Comparison of ENCODE assay signal across 8 cellular contexts in genomic region chrX:68432648-68433047, GRCh38. TPM values are rescaled to one million over a fixed set of nuclear protein-coding genes. Genes with fewer than 3 reads are reported as not detected.
DNase-seq lines count a peak whose midpoint lies in the region; ATAC-seq and TF ChIP-seq lines count a peak whose summit lies in the region.

No MANE protein-coding gene starts in this region.

- POLR2A ChIA-PET in activated B cell treated with CpG ODN at 0.5 μM for 24 hours (lab: Charles Lee): no interaction called here

- ATAC-seq in activated B cell treated with CpG ODN at 0.5 μM for 24 hours (ENCODE audit: low read depth): no peak
- ATAC-seq in left ventricle myocardium superior: peak; percentile 27
- no peak for ATAC-seq in GM18511 (IDR thresholded peaks at IDR 0.05; ENCODE audit: unreplicated experiment)
- ATAC-seq in GM21723 (IDR thresholded peaks at IDR 0.05; ENCODE audit: unreplicated experiment): no peak

- in situ Hi-C loops in HAP-1 (cut with MboI; ENCODE audit: low sequenced_read_pairs): no loop called here

- DNase-seq in HAP-1 (ENCODE audit: low spot score in 2 of 2): no peak
- DNase-seq in activated B cell treated with CpG ODN at 0.5 μM for 24 hours: no peak
- DNase-seq in left ventricle myocardium superior: no peak
- DNase-seq in sigmoid colon: no peak
- DNase-seq in NCI-H748 treated with DMSO at 0.1 percent for 48 hours (lab: John Stamatoyannopoulos, UW): no peak
- no peak for DNase-seq in GOT3 (lab: John Stamatoyannopoulos, UW)

- no peak for TF ChIP-seq CTCF in activated B cell treated with CpG ODN at 0.5 μM for 24 hours (IDR thresholded peaks at IDR 0.05)
- TF ChIP-seq CTCF in sigmoid colon (IDR thresholded peaks at IDR 0.05): no peak

- H3K27ac ChIP-seq in sigmoid colon: peak overlapping the region; percentile 82 to 85 (median 83)

- H3K27me3 Mint-ChIP-seq in activated B cell treated with CpG ODN at 0.5 μM for 24 hours: peaks cover 33% of the 10 kb centered on the region

- TF ChIP-seq EP300 in sigmoid colon (IDR thresholded peaks at IDR 0.05): no peak

- H3K4me1 ChIP-seq in HAP-1 (peaks cover 33% of the 10 kb centered on the region), sigmoid colon (peaks cover 0 to 16% (median 4%) of the 10 kb centered on the region in 4 donors)

- H3K4me3 Mint-ChIP-seq in activated B cell treated with CpG ODN at 0.5 μM for 24 hours: peak overlapping the region; percentile 73

- H3K4me1 Mint-ChIP-seq in activated B cell treated with CpG ODN at 0.5 μM for 24 hours: peaks cover 8% of the 10 kb centered on the region

- TF ChIP-seq POLR2A in sigmoid colon (IDR thresholded peaks at IDR 0.05): no peak

- H3K27ac Mint-ChIP-seq in activated B cell treated with CpG ODN at 0.5 μM for 24 hours: no peak overlapping the region

- intact Hi-C loops in activated B cell treated with CpG ODN at 0.5 μM for 24 hours (cut with micrococcal nuclease): no loop called here
- intact Hi-C loops in left ventricle myocardium superior (cut with micrococcal nuclease): no loop called here
- intact Hi-C loops in sigmoid colon (cut with DNase I): no loop called here

- H3K36me3 Mint-ChIP-seq in activated B cell treated with CpG ODN at 0.5 μM for 24 hours (ENCODE audit: low read depth): no peaks in the 10 kb centered on the region

- no peaks in the 10 kb centered on the region for H3K27me3 ChIP-seq in HAP-1 (ENCODE audit: low read depth)
- no peaks in the 10 kb centered on the region for H3K27me3 ChIP-seq in sigmoid colon

- 5 to 22% methylated on average over 12 of the region's 12 CpGs for WGBS in sigmoid colon, 2 donors

- CTCF ChIA-PET in activated B cell treated with CpG ODN at 0.5 μM for 24 hours (lab: Charles Lee): no interaction called here

- H3K9me3 Mint-ChIP-seq in activated B cell treated with CpG ODN at 0.5 μM for 24 hours: no peaks in the 10 kb centered on the region

- H3K4me3 ChIP-seq in HAP-1: peak overlapping the region; percentile 55
- H3K4me3 ChIP-seq in sigmoid colon: peak overlapping the region; percentile 35 to 64 (median 62)

- H3K36me3 ChIP-seq in HAP-1 (replicated peaks): no peaks in the 10 kb centered on the region; the same call in 1 of the 2 replicates
- no peaks in the 10 kb centered on the region for H3K36me3 ChIP-seq in sigmoid colon

- H3K9me3 ChIP-seq in HAP-1 (no peaks in the 10 kb centered on the region), sigmoid colon (no peaks in the 10 kb centered on the region)

RNA-seq across cellular contexts. Expression of gene OPHN1, which starts 0.6 kb away (rescaled TPM):
- 0.04 and 0.51 TPM in 2 replicates for total RNA-seq in activated B cell treated with CpG ODN at 0.5 μM for 24 hours
- total RNA-seq in left ventricle myocardium superior: 3.8 TPM
- total RNA-seq in sigmoid colon: 10 to 100 TPM in 2 of 4 donors, 1 to 10 TPM in 2; 6.9 to 19.4 (median 9.5) TPM
- polyA plus RNA-seq in sigmoid colon: 1 to 10 TPM in 2 of 3 donors, under 1 TPM in 1; 0.92 to 3.6 (median 1.8) TPM
